ENCODE assay signal across 31 cellular contexts in the genomic region with DNA sequence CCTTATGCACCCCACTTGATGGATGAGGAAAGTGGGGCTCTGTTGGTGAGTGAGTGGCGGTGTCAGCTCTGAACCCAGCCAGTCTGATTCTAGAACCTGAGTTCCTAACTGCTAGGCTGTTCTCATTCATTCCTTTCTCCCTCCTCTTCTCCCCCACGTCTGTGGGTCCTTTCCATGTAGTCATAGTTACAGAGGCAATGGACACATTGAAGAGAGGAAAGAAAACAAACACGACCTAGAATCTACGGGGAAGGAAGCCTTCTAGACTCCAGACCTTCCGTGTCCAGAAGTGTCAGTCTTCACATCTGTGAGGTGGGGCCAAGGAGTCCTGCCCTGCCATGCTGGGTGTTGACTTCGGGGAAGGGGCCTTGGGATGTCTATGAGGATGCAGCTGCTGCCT.
DNase-seq lines count a peak whose midpoint lies in the region; ATAC-seq and TF ChIP-seq lines count a peak whose summit lies in the region.
"Had no signal": no experiment of that assay in that cellular context is flagged by ENCODE, and none has a peak within 500 bp of the region (broad histone marks: within the 10 kb centered on the region; RNA-seq: fewer than 3 reads in every experiment).

No MANE protein-coding gene starts in this region.

- peaks cover 57% of the 10 kb centered on the region for H3K4me1 Mint-ChIP-seq in osteocyte (ENCODE audit: unreplicated experiment)
- peaks cover 0 to 6% (median 4%) of the 10 kb centered on the region in 4 donors for H3K4me1 Mint-ChIP-seq in naive thymus-derived CD8-positive, alpha-beta T cell
- H3K4me1 Mint-ChIP-seq in CD14-positive monocyte = no peaks in the 10 kb centered on the region
- H3K4me1 Mint-ChIP-seq: activated naive CD8-positive, alpha-beta T cell treated with anti-CD3 and anti-CD28 coated beads, Interleukin-2, amount 10 ng/mL, durations not matched to agents 7 days and 5 days had no signal

- H3K27ac Mint-ChIP-seq in osteocyte (ENCODE audit: unreplicated experiment) (peak overlapping the region; percentile 45), CD14-positive monocyte (no peak overlapping the region)
- no peak overlapping the region for H3K27ac Mint-ChIP-seq in naive thymus-derived CD8-positive, alpha-beta T cell
- H3K27ac Mint-ChIP-seq: activated naive CD8-positive, alpha-beta T cell treated with anti-CD3 and anti-CD28 coated beads, Interleukin-2, amount 10 ng/mL, durations not matched to agents 7 days and 5 days; activated T-cell treated with anti-CD3 and anti-CD28 coated beads, Interleukin-2, amount 50 U/mL, for 24 hours; CD8-positive, alpha-beta T cell; natural killer cell treated with Interleukin-12 subunit alpha and Interleukin-12 subunit beta and Interleukin-15 and Interleukin-18, amount 100 ng/mL, for 72 hours; WTC11 had no signal

- H3K27ac ChIP-seq in 22Rv1 (peak overlapping the region; percentile 54; the same call in 1 of the 2 replicates), duodenal mucosa (ENCODE audit: low read depth, low read length) (peak overlapping the region; percentile 42)
- H3K27ac ChIP-seq: SJCRH30, testis, vagina had no signal

- POLR2A ChIA-PET in naive thymus-derived CD8-positive, alpha-beta T cell (lab: Charles Lee) = no interaction called here

- no peak overlapping the region for H3K9ac ChIP-seq in duodenal mucosa (ENCODE audit: low read depth in 1 of 2, low read length in 2 of 2)

- H3K36me3 Mint-ChIP-seq in osteocyte (ENCODE audit: unreplicated experiment) = no peaks in the 10 kb centered on the region
- H3K36me3 Mint-ChIP-seq in naive thymus-derived CD8-positive, alpha-beta T cell = no peaks in the 10 kb centered on the region
- H3K36me3 Mint-ChIP-seq in CD14-positive monocyte = no peaks in the 10 kb centered on the region
- H3K36me3 Mint-ChIP-seq: activated naive CD8-positive, alpha-beta T cell treated with anti-CD3 and anti-CD28 coated beads, Interleukin-2, amount 10 ng/mL, durations not matched to agents 7 days and 5 days; CD8-positive, alpha-beta T cell; natural killer cell treated with Interleukin-12 subunit alpha and Interleukin-12 subunit beta and Interleukin-15 and Interleukin-18, amount 100 ng/mL, for 72 hours; WTC11 had no signal

- H3K9me3 ChIP-seq in duodenal mucosa (ENCODE audit: control insufficient read depth in 1 of 2, low read length in 2 of 2) = no peaks in the 10 kb centered on the region
- H3K9me3 ChIP-seq: MG63, SJCRH30, testis, vagina had no signal

- no peak for ATAC-seq in naive thymus-derived CD8-positive, alpha-beta T cell
- ATAC-seq: CD8-positive, alpha-beta T cell; esophagus mucosa; natural killer cell treated with Interleukin-12 subunit alpha and Interleukin-12 subunit beta and Interleukin-15 and Interleukin-18, amount 100 ng/mL, for 72 hours; stimulated activated naive CD8-positive, alpha-beta T cell treated with anti-CD3 and anti-CD28 coated beads, Interleukin-15, Interleukin-2, amounts not matched to agents 100 U/mL and 50 U/mL, for 24 hours; WTC11 had no signal

- intact Hi-C loops in CD14-positive monocyte (cut with micrococcal nuclease) = no loop called here

- DNase-seq in NCI-H226 (peak; percentile 21), osteocyte (ENCODE audit: extremely low spot score, unreplicated experiment) (no peak), SKM-1 (lab: John Stamatoyannopoulos, UW; ENCODE audit: unreplicated experiment) (no peak), CD14-positive monocyte (ENCODE audit: low spot score) (no peak)
- DNase-seq in activated naive CD4-positive, alpha-beta T cell (lab: John Stamatoyannopoulos, UW) = no peak
- DNase-seq in naive thymus-derived CD8-positive, alpha-beta T cell = no peak
- DNase-seq: activated CD4-positive, alpha-beta T cell treated with anti-CD3 and anti-CD28 coated beads, Interleukin-2, amount 50 U/mL, for 1 hour; activated effector memory CD4-positive, alpha-beta T cell treated with anti-CD3 and anti-CD28 coated beads, Interleukin-2, amount 50 U/mL, for 16 hours; activated naive CD8-positive, alpha-beta T cell treated with anti-CD3 and anti-CD28 coated beads, Interleukin-2, amount 10 ng/mL, durations not matched to agents 7 days and 5 days; activated T-cell treated with anti-CD3 and anti-CD28 coated beads, Interleukin-2, amount 50 U/mL, for 24 hours; aorta; CD8-positive, alpha-beta T cell; central memory CD4-positive, alpha-beta T cell; dermis blood vessel endothelial cell; foreskin fibroblast; GOT3; head of caudate nucleus; KBM-7; kidney; MG63; NCI-H2081; NCI-H748 treated with DMSO at 0.1 percent for 48 hours; stimulated activated naive CD8-positive, alpha-beta T cell treated with anti-CD3 and anti-CD28 coated beads, Interleukin-15, Interleukin-2, amounts not matched to agents 100 U/mL and 50 U/mL, for 24 hours; testis had no signal

- H3K27me3 Mint-ChIP-seq in osteocyte (ENCODE audit: unreplicated experiment) = peaks cover 4% of the 10 kb centered on the region
- peaks cover 0 to 11% (median under 1%) of the 10 kb centered on the region in 5 donors for H3K27me3 Mint-ChIP-seq in naive thymus-derived CD8-positive, alpha-beta T cell
- H3K27me3 Mint-ChIP-seq in CD14-positive monocyte (ENCODE audit: low read depth in 3 of 3) = peaks cover 1 to 8% (median 4%) of the 10 kb centered on the region in 3 donors
- H3K27me3 Mint-ChIP-seq: activated naive CD8-positive, alpha-beta T cell treated with anti-CD3 and anti-CD28 coated beads, Interleukin-2, amount 10 ng/mL, durations not matched to agents 7 days and 5 days had no signal

- H3K27me3 ChIP-seq in duodenal mucosa (ENCODE audit: control insufficient read depth in 1 of 2, insufficient read depth in 2 of 2, low read length in 2 of 2) = no peaks in the 10 kb centered on the region
- H3K27me3 ChIP-seq: MG63, SJCRH30, testis, vagina had no signal

- no peaks in the 10 kb centered on the region for H3K36me3 ChIP-seq in duodenal mucosa (ENCODE audit: control insufficient read depth in 1 of 2, insufficient read depth in 2 of 2, low read length in 2 of 2)
- H3K36me3 ChIP-seq: MG63, SJCRH30, vagina had no signal

- no peak overlapping the region for H3K4me3 ChIP-seq in duodenal mucosa (ENCODE audit: low read depth in 1 of 2, low read length in 2 of 2)
- H3K4me3 ChIP-seq: MG63, SJCRH30, testis, vagina had no signal

- peaks cover 42 to 68% of the 10 kb centered on the region in 2 donors for H3K4me1 ChIP-seq in duodenal mucosa (ENCODE audit: control insufficient read depth in 1 of 2, insufficient read depth in 2 of 2, low read length in 2 of 2)
- H3K4me1 ChIP-seq: testis had no signal

- no peaks in the 10 kb centered on the region for H3K9me3 Mint-ChIP-seq in osteocyte (ENCODE audit: unreplicated experiment)
- no peaks in the 10 kb centered on the region for H3K9me3 Mint-ChIP-seq in naive thymus-derived CD8-positive, alpha-beta T cell
- H3K9me3 Mint-ChIP-seq in CD14-positive monocyte = no peaks in the 10 kb centered on the region
- H3K9me3 Mint-ChIP-seq: activated naive CD8-positive, alpha-beta T cell treated with anti-CD3 and anti-CD28 coated beads, Interleukin-2, amount 10 ng/mL, durations not matched to agents 7 days and 5 days; activated T-cell treated with anti-CD3 and anti-CD28 coated beads, Interleukin-2, amount 50 U/mL, for 24 hours; CD8-positive, alpha-beta T cell; natural killer cell treated with Interleukin-12 subunit alpha and Interleukin-12 subunit beta and Interleukin-15 and Interleukin-18, amount 100 ng/mL, for 72 hours; WTC11 had no signal

- TF ChIP-seq CTCF in 22Rv1 (IDR thresholded peaks at IDR 0.05) = no peak
- TF ChIP-seq CTCF in osteocyte (IDR thresholded peaks at IDR 0.05) = no peak
- TF ChIP-seq CTCF in CD14-positive monocyte (IDR thresholded peaks at IDR 0.05) = no peak

- H3K4me3 Mint-ChIP-seq in osteocyte (ENCODE audit: unreplicated experiment) (no peak overlapping the region), CD14-positive monocyte (no peak overlapping the region)
- H3K4me3 Mint-ChIP-seq in naive thymus-derived CD8-positive, alpha-beta T cell = no peak overlapping the region
- H3K4me3 Mint-ChIP-seq: activated naive CD8-positive, alpha-beta T cell treated with anti-CD3 and anti-CD28 coated beads, Interleukin-2, amount 10 ng/mL, durations not matched to agents 7 days and 5 days; activated T-cell treated with anti-CD3 and anti-CD28 coated beads, Interleukin-2, amount 50 U/mL, for 24 hours; CD8-positive, alpha-beta T cell; natural killer cell treated with Interleukin-12 subunit alpha and Interleukin-12 subunit beta and Interleukin-15 and Interleukin-18, amount 100 ng/mL, for 72 hours; WTC11 had no signal
